Comparison of ENCODE assay signal across 15 cellular contexts in genomic region chr12:12403264-12404248, GRCh38. TPM values are rescaled to one million over a fixed set of nuclear protein-coding genes. Genes with fewer than 3 reads are reported as not detected.
DNase-seq lines count a peak whose midpoint lies in the region; ATAC-seq and FAIRE-seq lines count a peak whose summit lies in the region.
"Had no signal": no experiment of that assay in that cellular context is flagged by ENCODE, and none has a peak within 500 bp of the region (broad histone marks: within the 10 kb centered on the region; RNA-seq: fewer than 3 reads in every experiment).

No MANE protein-coding gene starts in this region.

- H3K9me3 ChIP-seq in CD4-positive, alpha-beta memory T cell (ENCODE audit: control insufficient read depth in 1 of 2, low read length in 2 of 2) = no peaks in the 10 kb centered on the region
- H3K9me3 ChIP-seq: esophagus squamous epithelium had no signal

- peak; percentile 97 for FAIRE-seq in colon (lab: Jason Lieb, UNC)

- peaks cover 0 to 4% (median 0%) of the 10 kb centered on the region in 8 donors for H3K9me3 Mint-ChIP-seq in CD4-positive, alpha-beta memory T cell
- peaks cover 0 to 9% (median 3%) of the 10 kb centered on the region in 9 donors for H3K9me3 Mint-ChIP-seq in naive thymus-derived CD8-positive, alpha-beta T cell

- H3K4me1 ChIP-seq in CD4-positive, alpha-beta memory T cell (ENCODE audit: insufficient read depth, low read length) = peaks cover 39% of the 10 kb centered on the region

- H3K4me1 Mint-ChIP-seq in CD4-positive, alpha-beta memory T cell = peaks cover 25 to 65% (median 45%) of the 10 kb centered on the region in 4 donors
- H3K4me1 Mint-ChIP-seq in naive thymus-derived CD8-positive, alpha-beta T cell = peaks cover 18 to 32% (median 22%) of the 10 kb centered on the region in 4 donors

- peaks cover 21 to 22% of the 10 kb centered on the region in 2 donors for H3K36me3 Mint-ChIP-seq in CD4-positive, alpha-beta memory T cell
- peaks cover 8 to 16% (median 8%) of the 10 kb centered on the region in 3 donors for H3K36me3 Mint-ChIP-seq in naive thymus-derived CD8-positive, alpha-beta T cell

- intact Hi-C loops in CD4-positive, alpha-beta memory T cell (cut with micrococcal nuclease) = loop anchor here (1.0 to 5.0 kb wide), 2 partner anchors 9 to 39 kb away; no protein-coding TSS in a partner anchor

- ATAC-seq in naive thymus-derived CD8-positive, alpha-beta T cell = peak; percentile 58 to 78
- no peak for ATAC-seq in HG03378 (IDR thresholded peaks at IDR 0.05; ENCODE audit: unreplicated experiment)
- ATAC-seq in HG03097 (IDR thresholded peaks at IDR 0.05; ENCODE audit: low FRiP score, unreplicated experiment) = no peak
- no peak for ATAC-seq in GM18520 (IDR thresholded peaks at IDR 0.05; ENCODE audit: unreplicated experiment)

- H3K27me3 ChIP-seq in CD4-positive, alpha-beta memory T cell (ENCODE audit: insufficient read depth, low read length) = no peaks in the 10 kb centered on the region
- H3K27me3 ChIP-seq: esophagus squamous epithelium had no signal

- peak overlapping the region; percentile 55 to 93 (median 86) for H3K27ac Mint-ChIP-seq in CD4-positive, alpha-beta memory T cell
- peak overlapping the region in 9 of 10 donors; percentile 10 to 79 (median 57) for H3K27ac Mint-ChIP-seq in naive thymus-derived CD8-positive, alpha-beta T cell

- peak overlapping the region in 4 of 8 donors; percentile 8 to 55 (median 20) for H3K4me3 Mint-ChIP-seq in CD4-positive, alpha-beta memory T cell
- H3K4me3 Mint-ChIP-seq in naive thymus-derived CD8-positive, alpha-beta T cell = peak overlapping the region in 1 of 10 donors; percentile 33

- H3K36me3 ChIP-seq in CD4-positive, alpha-beta memory T cell (ENCODE audit: insufficient read depth, low read length) = no peaks in the 10 kb centered on the region
- H3K36me3 ChIP-seq: esophagus squamous epithelium had no signal

- H3K4me3 ChIP-seq in CD4-positive, alpha-beta memory T cell (ENCODE audit: low read length in 2 of 2) = no peak overlapping the region
- H3K4me3 ChIP-seq: esophagus squamous epithelium, PC-9, smooth muscle cell had no signal

- POLR2A ChIA-PET in CD4-positive, alpha-beta memory T cell (lab: Charles Lee; ENCODE audit: partially characterized antibody) = interaction anchor here (0.7 to 1.4 kb wide), 7 partner anchors 8 to 63 kb away, joined by 3 to 4 read pairs (median 3); no protein-coding TSS in a partner anchor
- POLR2A ChIA-PET in naive thymus-derived CD8-positive, alpha-beta T cell (lab: Charles Lee) = interaction anchor here (0.7 to 1.7 kb wide), 2 partner anchors 11 to 17 kb away, joined by 3 to 4 read pairs; no protein-coding TSS in a partner anchor

- no peaks in the 10 kb centered on the region for H3K27me3 Mint-ChIP-seq in CD4-positive, alpha-beta memory T cell
- H3K27me3 Mint-ChIP-seq in naive thymus-derived CD8-positive, alpha-beta T cell = no peaks in the 10 kb centered on the region

- peak in 3 of 5 donors; percentile 23 to 50 (median 42) for DNase-seq in CD4-positive, alpha-beta memory T cell
- DNase-seq in MV-4-11 (lab: John Stamatoyannopoulos, UW) (peak; percentile 54), NCI-H748 treated with DMSO at 0.1 percent for 48 hours (lab: John Stamatoyannopoulos, UW) (no peak)
- peak in 1 of 10 donors; percentile 26 for DNase-seq in naive thymus-derived CD8-positive, alpha-beta T cell
- DNase-seq: activated CD4-positive, CD25-positive, alpha-beta regulatory T cell; amygdala; DMS79; esophagus squamous epithelium; MM.1S; PC-9 had no signal

- no peak overlapping the region for H3K27ac ChIP-seq in CD4-positive, alpha-beta memory T cell (ENCODE audit: low read depth, low read length)
- H3K27ac ChIP-seq: PC-9 had no signal

- CTCF ChIA-PET in CD4-positive, alpha-beta memory T cell (lab: Charles Lee; ENCODE audit: partially characterized antibody) = interaction anchor here (0.7 to 1.9 kb wide), 5 partner anchors 14 to 334 kb away, joined by 3 to 5 read pairs (median 3); no protein-coding TSS in a partner anchor

RNA-seq across cellular contexts. Expression of gene BORCS5, which starts 46.7 kb away (rescaled TPM):
- total RNA-seq in CD4-positive, alpha-beta memory T cell = 10 to 100 TPM; 21.3 to 26.8 TPM
- polyA plus RNA-seq in CD4-positive, alpha-beta memory T cell = 10 to 100 TPM; 27.5 to 28.1 TPM
- 10 to 100 TPM; 12.4 to 16.6 TPM for total RNA-seq in naive thymus-derived CD8-positive, alpha-beta T cell
- polyA plus RNA-seq in naive thymus-derived CD8-positive, alpha-beta T cell = 10 to 100 TPM; 14.2 to 18.4 (median 15.7) TPM

RNA-seq across cellular contexts. Expression of gene MANSC1, which starts 53.5 kb away (rescaled TPM):
- total RNA-seq in CD4-positive, alpha-beta memory T cell = under 1 TPM; 0.35 to 0.44 TPM
- polyA plus RNA-seq in CD4-positive, alpha-beta memory T cell = 1 to 10 TPM in 1 of 2 donors, under 1 TPM in 1; 0.50 to 1.4 TPM
- under 1 TPM; 0.34 to 0.36 TPM for total RNA-seq in naive thymus-derived CD8-positive, alpha-beta T cell
- polyA plus RNA-seq in naive thymus-derived CD8-positive, alpha-beta T cell = under 1 TPM; 0.39 to 0.89 (median 0.84) TPM

Comparison
In these comparisons a context has a peak if more than half of its experiments do, and no peak if none do; other contexts are left out.
1. ATAC-seq: peak in naive thymus-derived CD8-positive, alpha-beta T cell (2 of 2); none in HG03378 (single experiment), HG03097 (single experiment) and GM18520 (single experiment).